In the genomic region with DNA sequence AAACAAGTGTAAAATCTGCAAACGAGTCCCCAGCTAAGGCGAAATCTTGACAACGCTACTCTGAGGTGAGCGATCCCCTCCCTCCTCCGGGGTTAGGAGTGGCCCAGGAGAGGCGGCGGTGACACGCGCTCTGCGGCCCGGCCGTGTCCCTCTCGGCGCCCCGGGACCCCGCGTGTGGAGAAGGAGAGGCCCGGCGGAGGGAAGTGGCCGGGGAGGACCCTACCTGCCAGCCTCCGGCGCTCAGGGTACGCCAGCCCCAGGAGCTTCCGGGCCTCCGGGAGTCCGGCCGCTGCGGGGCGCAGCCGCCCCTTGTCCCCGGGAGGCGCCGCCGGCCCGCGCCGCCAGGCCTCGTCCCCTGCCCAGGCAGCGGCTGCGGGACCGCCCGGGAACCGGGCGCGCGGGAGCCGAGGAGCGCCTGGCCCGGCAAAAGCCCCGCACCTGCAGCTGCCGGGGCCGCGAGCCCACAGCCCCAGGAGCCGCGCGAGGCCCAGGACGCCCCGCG, we compare ENCODE assay signal across 8 cellular contexts. TPM values are rescaled to one million over a fixed set of nuclear protein-coding genes. Genes with fewer than 3 reads are reported as not detected.
A peak's percentile ranks its signal among the peaks of the same experiment; 100 is the strongest.
DNase-seq lines count a peak whose midpoint lies in the region; ATAC-seq and TF ChIP-seq lines count a peak whose summit lies in the region.

No MANE protein-coding gene starts in this region.

- peaks cover 0 to 39% (median 3%) of the 10 kb centered on the region in 4 donors for H3K4me1 ChIP-seq in Peyer's patch
- H3K4me1 ChIP-seq in cardiac muscle cell (ENCODE audit: low read depth) = peaks cover 22% of the 10 kb centered on the region

- H3K9me3 Mint-ChIP-seq in activated naive CD4-positive, alpha-beta T cell treated with anti-CD3 and anti-CD28 coated beads, Interleukin-2, amount 10 ng/mL, durations not matched to agents 7 days and 5 days = no peaks in the 10 kb centered on the region
- no peaks in the 10 kb centered on the region for H3K9me3 Mint-ChIP-seq in osteocyte (ENCODE audit: unreplicated experiment)

- no peak for TF ChIP-seq POLR2A in Peyer's patch (IDR thresholded peaks at IDR 0.05)

- H3K4me1 Mint-ChIP-seq in activated naive CD4-positive, alpha-beta T cell treated with anti-CD3 and anti-CD28 coated beads, Interleukin-2, amount 10 ng/mL, durations not matched to agents 7 days and 5 days = peaks cover 42% of the 10 kb centered on the region
- H3K4me1 Mint-ChIP-seq in osteocyte (ENCODE audit: unreplicated experiment) = peaks cover 40% of the 10 kb centered on the region

- H3K27me3 ChIP-seq in Peyer's patch (no peaks in the 10 kb centered on the region), cardiac muscle cell (no peaks in the 10 kb centered on the region)

- TF ChIP-seq CTCF in Peyer's patch (IDR thresholded peaks at IDR 0.05) (no peak), cardiac muscle cell (IDR thresholded peaks at IDR 0.05; ENCODE audit: low read depth, low read length) (peak; percentile 16), osteocyte (IDR thresholded peaks at IDR 0.05) (peak; percentile 20)

- H3K27me3 Mint-ChIP-seq in activated naive CD4-positive, alpha-beta T cell treated with anti-CD3 and anti-CD28 coated beads, Interleukin-2, amount 10 ng/mL, durations not matched to agents 7 days and 5 days = peaks cover 4% of the 10 kb centered on the region
- H3K27me3 Mint-ChIP-seq in osteocyte (ENCODE audit: unreplicated experiment) = no peaks in the 10 kb centered on the region

- peak overlapping the region; percentile 87 for H3K4me3 Mint-ChIP-seq in activated naive CD4-positive, alpha-beta T cell treated with anti-CD3 and anti-CD28 coated beads, Interleukin-2, amount 10 ng/mL, durations not matched to agents 7 days and 5 days
- peak overlapping the region; percentile 83 for H3K4me3 Mint-ChIP-seq in osteocyte (ENCODE audit: unreplicated experiment)

- H3K36me3 ChIP-seq in Peyer's patch = no peaks in the 10 kb centered on the region
- no peaks in the 10 kb centered on the region for H3K36me3 ChIP-seq in cardiac muscle cell

- H3K9me3 ChIP-seq in Peyer's patch (no peaks in the 10 kb centered on the region), cardiac muscle cell (ENCODE audit: low read depth) (no peaks in the 10 kb centered on the region)

- peak overlapping the region; percentile 97 for H3K27ac Mint-ChIP-seq in activated naive CD4-positive, alpha-beta T cell treated with anti-CD3 and anti-CD28 coated beads, Interleukin-2, amount 10 ng/mL, durations not matched to agents 7 days and 5 days
- peak overlapping the region; percentile 80 for H3K27ac Mint-ChIP-seq in osteocyte (ENCODE audit: unreplicated experiment)

- ATAC-seq in GM18519 (IDR thresholded peaks at IDR 0.05; ENCODE audit: low FRiP score, unreplicated experiment) = peak; percentile 24
- peak; percentile 31 for ATAC-seq in HG02981 (IDR thresholded peaks at IDR 0.05; ENCODE audit: unreplicated experiment)

- in situ Hi-C loops in ACHN (cut with HindIII; ENCODE audit: low pct_ligation_motif_present, low pct_unique_long_range_greater_than_20kb, low sequenced_read_pairs) = no loop called here

- H3K27ac ChIP-seq in Peyer's patch (peak overlapping the region; percentile 77 to 98 (median 96)), cardiac muscle cell (peak overlapping the region; percentile 92)

- peaks cover 12% of the 10 kb centered on the region for H3K36me3 Mint-ChIP-seq in activated naive CD4-positive, alpha-beta T cell treated with anti-CD3 and anti-CD28 coated beads, Interleukin-2, amount 10 ng/mL, durations not matched to agents 7 days and 5 days
- peaks cover 6% of the 10 kb centered on the region for H3K36me3 Mint-ChIP-seq in osteocyte (ENCODE audit: unreplicated experiment)

- H3K4me3 ChIP-seq in Peyer's patch = peak overlapping the region; percentile 78 to 97 (median 90)
- H3K4me3 ChIP-seq in cardiac muscle cell = peak overlapping the region; percentile 90

- peak; percentile 48 for DNase-seq in ACHN
- DNase-seq in Peyer's patch = peak; percentile 27 to 72 (median 68)
- peak; percentile 55 for DNase-seq in activated naive CD4-positive, alpha-beta T cell treated with anti-CD3 and anti-CD28 coated beads, Interleukin-2, amount 10 ng/mL, durations not matched to agents 7 days and 5 days
- peak; percentile 24 to 66 for DNase-seq in cardiac muscle cell (ENCODE audit: low read depth in 1 of 2, low spot score in 1 of 2)
- DNase-seq in osteocyte (ENCODE audit: extremely low spot score, unreplicated experiment) = peak; percentile 82
- DNase-seq in SKM-1 (lab: John Stamatoyannopoulos, UW; ENCODE audit: unreplicated experiment) = no peak

- CTCF ChIA-PET in activated naive CD4-positive, alpha-beta T cell treated with anti-CD3 and anti-CD28 coated beads, Interleukin-2, amount 10 ng/mL, durations not matched to agents 7 days and 5 days (lab: Charles Lee) = interaction anchor here (1.1 to 1.2 kb wide), 3 partner anchors 11 to 68 kb away, joined by 3 to 5 read pairs (median 4); a partner anchor contains a TSS

RNA-seq across cellular contexts. Expression of a gene that starts 0.5 kb away (rescaled TPM):
- total RNA-seq in Peyer's patch = 10 to 100 TPM; 16.5 to 41.0 (median 20.9) TPM
- total RNA-seq in cardiac muscle cell = 13.6 and 19.3 TPM in 2 replicates
- 17.0 and 22.6 TPM in 2 replicates for polyA plus RNA-seq in cardiac muscle cell
- total RNA-seq in osteocyte = 20.1 and 20.2 TPM in 2 replicates

RNA-seq across cellular contexts. Expression of a gene that starts 49.8 kb away (rescaled TPM):
- total RNA-seq in Peyer's patch (10 to 100 TPM; 15.4 to 40.4 (median 25.5) TPM), cardiac muscle cell (60.2 and 67.4 TPM in 2 replicates), osteocyte (40.4 and 41.1 TPM in 2 replicates)
- 32.5 and 33.6 TPM in 2 replicates for polyA plus RNA-seq in cardiac muscle cell

Comparison
In these comparisons a context has a peak if more than half of its experiments do, and no peak if none do; other contexts are left out.
1. CTCF ChIP-seq: peak in cardiac muscle cell (single experiment) and osteocyte (single experiment); none in Peyer's patch (0 of 6).